ENCODE assay signal across 1 cellular context in the genomic region with DNA sequence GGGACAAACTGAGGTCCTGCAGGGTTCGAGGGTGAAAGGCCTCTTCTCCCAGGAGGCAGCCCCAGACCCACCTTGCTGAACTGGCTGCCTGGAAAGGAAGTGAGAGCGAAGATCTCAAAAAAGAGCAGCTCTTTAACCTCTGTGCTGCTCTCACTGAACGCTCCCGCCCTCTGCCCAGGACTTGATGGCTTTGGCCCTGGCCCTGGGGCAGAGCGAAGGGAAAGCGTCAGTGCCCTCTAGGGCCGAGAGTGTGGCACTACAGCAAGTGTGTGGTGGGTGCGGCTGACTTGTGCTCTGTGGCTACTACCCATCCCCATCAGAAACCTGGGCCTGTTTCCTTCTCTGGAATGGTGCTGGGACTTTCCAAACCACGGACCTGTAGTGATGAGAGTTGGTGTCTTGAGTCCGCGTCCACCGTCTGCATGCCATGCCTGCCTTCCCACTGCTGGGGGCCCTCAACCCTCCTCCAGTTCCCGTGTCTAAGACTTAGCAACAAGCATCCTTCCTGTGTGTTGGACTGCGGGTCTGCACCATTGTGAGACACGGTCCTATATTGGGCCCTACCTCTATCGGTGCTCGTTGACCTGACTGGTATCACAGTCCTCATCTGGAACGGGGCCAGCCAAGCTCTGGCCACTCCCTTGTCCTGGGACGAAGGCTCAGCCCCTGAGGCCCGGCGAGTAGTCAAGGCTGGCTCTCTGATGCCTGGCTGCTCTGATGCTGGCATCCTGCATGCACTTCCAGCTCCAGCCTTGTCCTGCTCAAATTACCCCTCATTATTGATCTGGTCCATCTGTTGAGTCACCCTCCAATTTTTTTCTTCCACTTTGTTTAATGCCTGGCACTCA.
TF ChIP-seq lines count a peak whose summit lies in the region.

No MANE protein-coding gene starts in this region.

TF ChIP-seq in HepG2, 621 proteins besides CTCF, POLR2A, EP300 and RAD21 (continued from another document and continues in another):
- TF ChIP-seq, protein P1, sequence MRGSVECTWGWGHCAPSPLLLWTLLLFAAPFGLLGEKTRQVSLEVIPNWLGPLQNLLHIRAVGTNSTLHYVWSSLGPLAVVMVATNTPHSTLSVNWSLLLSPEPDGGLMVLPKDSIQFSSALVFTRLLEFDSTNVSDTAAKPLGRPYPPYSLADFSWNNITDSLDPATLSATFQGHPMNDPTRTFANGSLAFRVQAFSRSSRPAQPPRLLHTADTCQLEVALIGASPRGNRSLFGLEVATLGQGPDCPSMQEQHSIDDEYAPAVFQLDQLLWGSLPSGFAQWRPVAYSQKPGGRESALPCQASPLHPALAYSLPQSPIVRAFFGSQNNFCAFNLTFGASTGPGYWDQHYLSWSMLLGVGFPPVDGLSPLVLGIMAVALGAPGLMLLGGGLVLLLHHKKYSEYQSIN (CRISPR knock-in tag; IDR thresholded peaks at IDR 0.05; ENCODE audit: borderline replicate concordance): no peak
- TF ChIP-seq, protein P2, sequence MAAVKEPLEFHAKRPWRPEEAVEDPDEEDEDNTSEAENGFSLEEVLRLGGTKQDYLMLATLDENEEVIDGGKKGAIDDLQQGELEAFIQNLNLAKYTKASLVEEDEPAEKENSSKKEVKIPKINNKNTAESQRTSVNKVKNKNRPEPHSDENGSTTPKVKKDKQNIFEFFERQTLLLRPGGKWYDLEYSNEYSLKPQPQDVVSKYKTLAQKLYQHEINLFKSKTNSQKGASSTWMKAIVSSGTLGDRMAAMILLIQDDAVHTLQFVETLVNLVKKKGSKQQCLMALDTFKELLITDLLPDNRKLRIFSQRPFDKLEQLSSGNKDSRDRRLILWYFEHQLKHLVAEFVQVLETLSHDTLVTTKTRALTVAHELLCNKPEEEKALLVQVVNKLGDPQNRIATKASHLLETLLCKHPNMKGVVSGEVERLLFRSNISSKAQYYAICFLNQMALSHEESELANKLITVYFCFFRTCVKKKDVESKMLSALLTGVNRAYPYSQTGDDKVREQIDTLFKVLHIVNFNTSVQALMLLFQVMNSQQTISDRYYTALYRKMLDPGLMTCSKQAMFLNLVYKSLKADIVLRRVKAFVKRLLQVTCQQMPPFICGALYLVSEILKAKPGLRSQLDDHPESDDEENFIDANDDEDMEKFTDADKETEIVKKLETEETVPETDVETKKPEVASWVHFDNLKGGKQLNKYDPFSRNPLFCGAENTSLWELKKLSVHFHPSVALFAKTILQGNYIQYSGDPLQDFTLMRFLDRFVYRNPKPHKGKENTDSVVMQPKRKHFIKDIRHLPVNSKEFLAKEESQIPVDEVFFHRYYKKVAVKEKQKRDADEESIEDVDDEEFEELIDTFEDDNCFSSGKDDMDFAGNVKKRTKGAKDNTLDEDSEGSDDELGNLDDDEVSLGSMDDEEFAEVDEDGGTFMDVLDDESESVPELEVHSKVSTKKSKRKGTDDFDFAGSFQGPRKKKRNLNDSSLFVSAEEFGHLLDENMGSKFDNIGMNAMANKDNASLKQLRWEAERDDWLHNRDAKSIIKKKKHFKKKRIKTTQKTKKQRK (IDR thresholded peaks at IDR 0.05; ENCODE audit: low read length): no peak
- TF ChIP-seq, protein P3, sequence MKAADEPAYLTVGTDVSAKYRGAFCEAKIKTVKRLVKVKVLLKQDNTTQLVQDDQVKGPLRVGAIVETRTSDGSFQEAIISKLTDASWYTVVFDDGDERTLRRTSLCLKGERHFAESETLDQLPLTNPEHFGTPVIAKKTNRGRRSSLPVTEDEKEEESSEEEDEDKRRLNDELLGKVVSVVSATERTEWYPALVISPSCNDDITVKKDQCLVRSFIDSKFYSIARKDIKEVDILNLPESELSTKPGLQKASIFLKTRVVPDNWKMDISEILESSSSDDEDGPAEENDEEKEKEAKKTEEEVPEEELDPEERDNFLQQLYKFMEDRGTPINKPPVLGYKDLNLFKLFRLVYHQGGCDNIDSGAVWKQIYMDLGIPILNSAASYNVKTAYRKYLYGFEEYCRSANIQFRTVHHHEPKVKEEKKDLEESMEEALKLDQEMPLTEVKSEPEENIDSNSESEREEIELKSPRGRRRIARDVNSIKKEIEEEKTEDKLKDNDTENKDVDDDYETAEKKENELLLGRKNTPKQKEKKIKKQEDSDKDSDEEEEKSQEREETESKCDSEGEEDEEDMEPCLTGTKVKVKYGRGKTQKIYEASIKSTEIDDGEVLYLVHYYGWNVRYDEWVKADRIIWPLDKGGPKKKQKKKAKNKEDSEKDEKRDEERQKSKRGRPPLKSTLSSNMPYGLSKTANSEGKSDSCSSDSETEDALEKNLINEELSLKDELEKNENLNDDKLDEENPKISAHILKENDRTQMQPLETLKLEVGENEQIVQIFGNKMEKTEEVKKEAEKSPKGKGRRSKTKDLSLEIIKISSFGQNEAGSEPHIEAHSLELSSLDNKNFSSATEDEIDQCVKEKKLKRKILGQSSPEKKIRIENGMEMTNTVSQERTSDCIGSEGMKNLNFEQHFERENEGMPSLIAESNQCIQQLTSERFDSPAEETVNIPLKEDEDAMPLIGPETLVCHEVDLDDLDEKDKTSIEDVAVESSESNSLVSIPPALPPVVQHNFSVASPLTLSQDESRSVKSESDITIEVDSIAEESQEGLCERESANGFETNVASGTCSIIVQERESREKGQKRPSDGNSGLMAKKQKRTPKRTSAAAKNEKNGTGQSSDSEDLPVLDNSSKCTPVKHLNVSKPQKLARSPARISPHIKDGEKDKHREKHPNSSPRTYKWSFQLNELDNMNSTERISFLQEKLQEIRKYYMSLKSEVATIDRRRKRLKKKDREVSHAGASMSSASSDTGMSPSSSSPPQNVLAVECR (CRISPR knock-in tag; IDR thresholded peaks at IDR 0.05; ENCODE audit: borderline replicate concordance): 0 out of 2 replicates have a peak, but pooled peaks have one; percentile 19
- TF ChIP-seq TCF7L2 (IDR thresholded peaks at IDR 0.05; ENCODE audit: low read depth, low read length) (no peak), ZNF543 (CRISPR knock-in tag; IDR thresholded peaks at IDR 0.05) (no peak), RCOR2 (CRISPR knock-in tag; IDR thresholded peaks at IDR 0.05) (no peak), ZNF737 (CRISPR knock-in tag; IDR thresholded peaks at IDR 0.05; ENCODE audit: borderline replicate concordance) (no peak), ZNF383 (CRISPR knock-in tag; IDR thresholded peaks at IDR 0.05; ENCODE audit: borderline replicate concordance) (no peak), SAP130 (CRISPR knock-in tag; IDR thresholded peaks at IDR 0.05; ENCODE audit: low read depth) (no peak), ZNF883 (CRISPR knock-in tag; IDR thresholded peaks at IDR 0.05; ENCODE audit: not compliant biosample characterization) (no peak), DMAP1 (CRISPR knock-in tag; IDR thresholded peaks at IDR 0.05) (no peak), ZNF713 (CRISPR knock-in tag; IDR thresholded peaks at IDR 0.05) (no peak), ZNF839 (CRISPR knock-in tag; IDR thresholded peaks at IDR 0.05; ENCODE audit: borderline replicate concordance) (no peak), HOXA3 (CRISPR knock-in tag; IDR thresholded peaks at IDR 0.05) (no peak), ZNF292 (CRISPR knock-in tag; IDR thresholded peaks at IDR 0.05; ENCODE audit: borderline replicate concordance, low read depth) (no peak), ZSCAN25 (CRISPR knock-in tag; IDR thresholded peaks at IDR 0.05) (no peak)
- TF ChIP-seq, protein P4, sequence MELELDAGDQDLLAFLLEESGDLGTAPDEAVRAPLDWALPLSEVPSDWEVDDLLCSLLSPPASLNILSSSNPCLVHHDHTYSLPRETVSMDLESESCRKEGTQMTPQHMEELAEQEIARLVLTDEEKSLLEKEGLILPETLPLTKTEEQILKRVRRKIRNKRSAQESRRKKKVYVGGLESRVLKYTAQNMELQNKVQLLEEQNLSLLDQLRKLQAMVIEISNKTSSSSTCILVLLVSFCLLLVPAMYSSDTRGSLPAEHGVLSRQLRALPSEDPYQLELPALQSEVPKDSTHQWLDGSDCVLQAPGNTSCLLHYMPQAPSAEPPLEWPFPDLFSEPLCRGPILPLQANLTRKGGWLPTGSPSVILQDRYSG (CRISPR knock-in tag; IDR thresholded peaks at IDR 0.05): no peak
- TF ChIP-seq, protein P5, sequence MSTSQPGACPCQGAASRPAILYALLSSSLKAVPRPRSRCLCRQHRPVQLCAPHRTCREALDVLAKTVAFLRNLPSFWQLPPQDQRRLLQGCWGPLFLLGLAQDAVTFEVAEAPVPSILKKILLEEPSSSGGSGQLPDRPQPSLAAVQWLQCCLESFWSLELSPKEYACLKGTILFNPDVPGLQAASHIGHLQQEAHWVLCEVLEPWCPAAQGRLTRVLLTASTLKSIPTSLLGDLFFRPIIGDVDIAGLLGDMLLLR (CRISPR knock-in tag; IDR thresholded peaks at IDR 0.05): no peak
- TF ChIP-seq, protein P6, sequence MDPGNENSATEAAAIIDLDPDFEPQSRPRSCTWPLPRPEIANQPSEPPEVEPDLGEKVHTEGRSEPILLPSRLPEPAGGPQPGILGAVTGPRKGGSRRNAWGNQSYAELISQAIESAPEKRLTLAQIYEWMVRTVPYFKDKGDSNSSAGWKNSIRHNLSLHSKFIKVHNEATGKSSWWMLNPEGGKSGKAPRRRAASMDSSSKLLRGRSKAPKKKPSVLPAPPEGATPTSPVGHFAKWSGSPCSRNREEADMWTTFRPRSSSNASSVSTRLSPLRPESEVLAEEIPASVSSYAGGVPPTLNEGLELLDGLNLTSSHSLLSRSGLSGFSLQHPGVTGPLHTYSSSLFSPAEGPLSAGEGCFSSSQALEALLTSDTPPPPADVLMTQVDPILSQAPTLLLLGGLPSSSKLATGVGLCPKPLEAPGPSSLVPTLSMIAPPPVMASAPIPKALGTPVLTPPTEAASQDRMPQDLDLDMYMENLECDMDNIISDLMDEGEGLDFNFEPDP (CRISPR knock-in tag; conservative IDR thresholded peaks at IDR 0.05): no peak
- TF ChIP-seq, protein P7, sequence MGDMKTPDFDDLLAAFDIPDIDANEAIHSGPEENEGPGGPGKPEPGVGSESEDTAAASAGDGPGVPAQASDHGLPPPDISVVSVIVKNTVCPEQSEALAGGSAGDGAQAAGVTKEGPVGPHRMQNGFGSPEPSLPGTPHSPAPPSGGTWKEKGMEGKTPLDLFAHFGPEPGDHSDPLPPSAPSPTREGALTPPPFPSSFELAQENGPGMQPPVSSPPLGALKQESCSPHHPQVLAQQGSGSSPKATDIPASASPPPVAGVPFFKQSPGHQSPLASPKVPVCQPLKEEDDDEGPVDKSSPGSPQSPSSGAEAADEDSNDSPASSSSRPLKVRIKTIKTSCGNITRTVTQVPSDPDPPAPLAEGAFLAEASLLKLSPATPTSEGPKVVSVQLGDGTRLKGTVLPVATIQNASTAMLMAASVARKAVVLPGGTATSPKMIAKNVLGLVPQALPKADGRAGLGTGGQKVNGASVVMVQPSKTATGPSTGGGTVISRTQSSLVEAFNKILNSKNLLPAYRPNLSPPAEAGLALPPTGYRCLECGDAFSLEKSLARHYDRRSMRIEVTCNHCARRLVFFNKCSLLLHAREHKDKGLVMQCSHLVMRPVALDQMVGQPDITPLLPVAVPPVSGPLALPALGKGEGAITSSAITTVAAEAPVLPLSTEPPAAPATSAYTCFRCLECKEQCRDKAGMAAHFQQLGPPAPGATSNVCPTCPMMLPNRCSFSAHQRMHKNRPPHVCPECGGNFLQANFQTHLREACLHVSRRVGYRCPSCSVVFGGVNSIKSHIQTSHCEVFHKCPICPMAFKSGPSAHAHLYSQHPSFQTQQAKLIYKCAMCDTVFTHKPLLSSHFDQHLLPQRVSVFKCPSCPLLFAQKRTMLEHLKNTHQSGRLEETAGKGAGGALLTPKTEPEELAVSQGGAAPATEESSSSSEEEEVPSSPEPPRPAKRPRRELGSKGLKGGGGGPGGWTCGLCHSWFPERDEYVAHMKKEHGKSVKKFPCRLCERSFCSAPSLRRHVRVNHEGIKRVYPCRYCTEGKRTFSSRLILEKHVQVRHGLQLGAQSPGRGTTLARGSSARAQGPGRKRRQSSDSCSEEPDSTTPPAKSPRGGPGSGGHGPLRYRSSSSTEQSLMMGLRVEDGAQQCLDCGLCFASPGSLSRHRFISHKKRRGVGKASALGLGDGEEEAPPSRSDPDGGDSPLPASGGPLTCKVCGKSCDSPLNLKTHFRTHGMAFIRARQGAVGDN (CRISPR knock-in tag; IDR thresholded peaks at IDR 0.05): peak; percentile 70
- TF ChIP-seq, protein P8, sequence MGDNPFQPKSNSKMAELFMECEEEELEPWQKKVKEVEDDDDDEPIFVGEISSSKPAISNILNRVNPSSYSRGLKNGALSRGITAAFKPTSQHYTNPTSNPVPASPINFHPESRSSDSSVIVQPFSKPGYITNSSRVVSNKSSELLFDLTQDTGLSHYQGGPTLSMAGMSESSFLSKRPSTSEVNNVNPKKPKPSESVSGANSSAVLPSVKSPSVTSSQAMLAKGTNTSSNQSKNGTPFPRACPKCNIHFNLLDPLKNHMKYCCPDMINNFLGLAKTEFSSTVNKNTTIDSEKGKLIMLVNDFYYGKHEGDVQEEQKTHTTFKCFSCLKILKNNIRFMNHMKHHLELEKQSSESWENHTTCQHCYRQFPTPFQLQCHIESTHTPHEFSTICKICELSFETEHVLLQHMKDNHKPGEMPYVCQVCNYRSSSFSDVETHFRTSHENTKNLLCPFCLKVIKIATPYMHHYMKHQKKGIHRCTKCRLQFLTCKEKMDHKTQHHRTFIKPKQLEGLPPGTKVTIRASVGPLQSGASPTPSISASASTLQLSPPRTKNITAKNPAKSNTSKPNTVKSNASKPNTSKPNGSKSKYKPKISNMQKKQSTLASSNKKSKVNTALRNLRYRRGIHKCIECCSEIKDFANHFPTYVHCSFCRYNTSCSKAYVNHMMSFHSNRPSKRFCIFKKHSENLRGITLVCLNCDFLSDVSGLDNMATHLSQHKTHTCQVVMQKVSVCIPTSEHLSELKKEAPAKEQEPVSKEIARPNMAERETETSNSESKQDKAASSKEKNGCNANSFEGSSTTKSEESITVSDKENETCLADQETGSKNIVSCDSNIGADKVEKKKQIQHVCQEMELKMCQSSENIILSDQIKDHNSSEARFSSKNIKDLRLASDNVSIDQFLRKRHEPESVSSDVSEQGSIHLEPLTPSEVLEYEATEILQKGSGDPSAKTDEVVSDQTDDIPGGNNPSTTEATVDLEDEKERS (CRISPR knock-in tag; IDR thresholded peaks at IDR 0.05): no peak
- TF ChIP-seq, protein P9, sequence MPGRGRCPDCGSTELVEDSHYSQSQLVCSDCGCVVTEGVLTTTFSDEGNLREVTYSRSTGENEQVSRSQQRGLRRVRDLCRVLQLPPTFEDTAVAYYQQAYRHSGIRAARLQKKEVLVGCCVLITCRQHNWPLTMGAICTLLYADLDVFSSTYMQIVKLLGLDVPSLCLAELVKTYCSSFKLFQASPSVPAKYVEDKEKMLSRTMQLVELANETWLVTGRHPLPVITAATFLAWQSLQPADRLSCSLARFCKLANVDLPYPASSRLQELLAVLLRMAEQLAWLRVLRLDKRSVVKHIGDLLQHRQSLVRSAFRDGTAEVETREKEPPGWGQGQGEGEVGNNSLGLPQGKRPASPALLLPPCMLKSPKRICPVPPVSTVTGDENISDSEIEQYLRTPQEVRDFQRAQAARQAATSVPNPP (CRISPR knock-in tag; IDR thresholded peaks at IDR 0.05): no peak
